In the genomic region with DNA sequence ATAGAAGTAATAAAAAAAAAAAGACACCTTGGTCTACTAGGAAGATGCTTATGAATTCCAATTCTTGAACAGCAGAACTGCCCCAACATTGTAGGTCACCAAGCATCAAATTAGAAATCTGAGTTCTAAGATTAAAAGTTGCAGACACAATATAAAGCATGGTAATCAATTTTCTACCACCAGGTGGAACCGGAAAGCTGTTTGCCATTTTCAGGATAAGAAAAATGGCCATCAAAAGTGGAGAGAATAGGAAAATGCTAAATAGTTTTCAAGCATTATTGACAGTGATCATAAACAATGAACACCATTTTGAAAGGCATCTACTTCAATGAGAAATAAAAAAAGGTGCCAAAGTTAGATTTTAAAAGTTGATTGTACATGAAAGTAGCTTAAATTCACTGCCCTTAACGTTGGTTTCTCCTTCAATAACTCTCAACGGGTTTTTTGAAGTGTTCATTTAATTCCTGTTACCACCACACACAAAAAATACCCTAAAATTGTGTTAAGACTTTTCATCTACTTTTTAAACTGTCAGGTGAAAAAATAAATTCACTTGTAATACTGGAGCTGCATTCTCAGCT, we compare ENCODE assay signal across 9 cellular contexts.
DNase-seq lines count a peak whose midpoint lies in the region; ATAC-seq and TF ChIP-seq lines count a peak whose summit lies in the region.
"Had no signal": no experiment of that assay in that cellular context is flagged by ENCODE, and none has a peak within 500 bp of the region (broad histone marks: within the 10 kb centered on the region; RNA-seq: fewer than 3 reads in every experiment).

No MANE protein-coding gene starts in this region.

- in situ Hi-C loops in astrocyte of the spinal cord (cut with HindIII; ENCODE audit: low sequenced_read_pairs): no loop called here

- no peaks in the 10 kb centered on the region for H3K36me3 Mint-ChIP-seq in naive thymus-derived CD8-positive, alpha-beta T cell

- TF ChIP-seq CTCF in KMS-11 (conservative IDR thresholded peaks at IDR 0.05; ENCODE audit: low read depth, low read length): peak; percentile 59; the same call in 1 of the 2 replicates
- TF ChIP-seq CTCF in astrocyte of the spinal cord (IDR thresholded peaks at IDR 0.05; ENCODE audit: low read depth, low read length): peak; percentile 60
- peak in 2 of 4 experiments; percentile 20 to 47 for TF ChIP-seq CTCF in sigmoid colon (IDR thresholded peaks at IDR 0.05)

- H3K36me3 ChIP-seq in KMS-11 (ENCODE audit: insufficient read depth) (no peaks in the 10 kb centered on the region), sigmoid colon (no peaks in the 10 kb centered on the region)

- intact Hi-C loops in sigmoid colon (cut with DNase I): no loop called here

- POLR2A ChIA-PET in naive thymus-derived CD8-positive, alpha-beta T cell (lab: Charles Lee): no interaction called here

- no peaks in the 10 kb centered on the region for H3K4me1 Mint-ChIP-seq in naive thymus-derived CD8-positive, alpha-beta T cell

- no peak overlapping the region for H3K4me3 ChIP-seq in KMS-11 (IDR thresholded peaks at IDR 0.05; ENCODE audit: insufficient read depth, low read depth, low read length)
- no peak overlapping the region for H3K4me3 ChIP-seq in astrocyte of the spinal cord (ENCODE audit: low read depth, low read length)
- H3K4me3 ChIP-seq in sigmoid colon: no peak overlapping the region

- H3K27me3 ChIP-seq in KMS-11 (ENCODE audit: insufficient read depth, low read depth): no peaks in the 10 kb centered on the region
- H3K27me3 ChIP-seq in sigmoid colon: no peaks in the 10 kb centered on the region

- H3K9ac ChIP-seq in KMS-11: no peak overlapping the region

- no peak for ATAC-seq in HG02840 (IDR thresholded peaks at IDR 0.05; ENCODE audit: low FRiP score, unreplicated experiment)
- no peak for ATAC-seq in naive thymus-derived CD8-positive, alpha-beta T cell

- 21 to 77% methylated on average over 3 of the region's 3 CpGs for WGBS in sigmoid colon, 2 donors

- no peak overlapping the region for H3K4me2 ChIP-seq in KMS-11

- no peaks in the 10 kb centered on the region for H3K79me2 ChIP-seq in KMS-11 (ENCODE audit: insufficient read depth, low read depth)

- H3K9me3 Mint-ChIP-seq in naive thymus-derived CD8-positive, alpha-beta T cell: peaks cover 0 to 3% (median 0%) of the 10 kb centered on the region in 9 donors

- DNase-seq in COR-L47 (lab: John Stamatoyannopoulos, UW) (peak; percentile 12), astrocyte of the spinal cord (ENCODE audit: low read depth, low spot score) (peak; percentile 50), lung microvascular endothelial cell (ENCODE audit: low read depth in 2 of 2) (peak; percentile 52 to 68), sigmoid colon (no peak), T-helper 9 cell (no peak)
- no peak for DNase-seq in naive thymus-derived CD8-positive, alpha-beta T cell
- DNase-seq: SIG-M5 had no signal

- H3K4me3 Mint-ChIP-seq in naive thymus-derived CD8-positive, alpha-beta T cell: no peak overlapping the region

- H4K20me1 ChIP-seq in KMS-11 (ENCODE audit: insufficient read depth): no peaks in the 10 kb centered on the region

- no peaks in the 10 kb centered on the region for H3K27me3 Mint-ChIP-seq in naive thymus-derived CD8-positive, alpha-beta T cell

- H3K9me3 ChIP-seq in sigmoid colon: no peaks in the 10 kb centered on the region

- no peak overlapping the region for H2AFZ ChIP-seq in KMS-11 (ENCODE audit: low read depth)

- no peak for TF ChIP-seq EP300 in sigmoid colon (IDR thresholded peaks at IDR 0.05)

- no peak overlapping the region for H3K27ac Mint-ChIP-seq in naive thymus-derived CD8-positive, alpha-beta T cell

- H3K27ac ChIP-seq in KMS-11: no peak overlapping the region
- no peak overlapping the region for H3K27ac ChIP-seq in sigmoid colon

- H3K4me1 ChIP-seq in KMS-11 (ENCODE audit: low read depth, poor library complexity, severe bottlenecking) (no peaks in the 10 kb centered on the region), sigmoid colon (no peaks in the 10 kb centered on the region)

- no peak for TF ChIP-seq POLR2A in sigmoid colon (IDR thresholded peaks at IDR 0.05)

Comparison
In these comparisons a context has a peak if more than half of its experiments do, and no peak if none do; other contexts are left out.
1. DNase-seq: peak in COR-L47 (single experiment), astrocyte of the spinal cord (single experiment) and lung microvascular endothelial cell (2 of 2); none in sigmoid colon (single experiment), naive thymus-derived CD8-positive, alpha-beta T cell (0 of 10) and T-helper 9 cell (single experiment).